In genomic region chr22:27825174-27825573, GRCh38 we compare ENCODE assay signal across 12 cellular contexts. TPM values are rescaled to one million over a fixed set of nuclear protein-coding genes. Genes with fewer than 3 reads are reported as not detected.
DNase-seq lines count a peak whose midpoint lies in the region; ATAC-seq and TF ChIP-seq lines count a peak whose summit lies in the region.
"Had no signal": no experiment of that assay in that cellular context is flagged by ENCODE, and none has a peak within 500 bp of the region (broad histone marks: within the 10 kb centered on the region; RNA-seq: fewer than 3 reads in every experiment).

No MANE protein-coding gene starts in this region.

- H3K4me3 Mint-ChIP-seq in H9 = no peak overlapping the region
- no peak overlapping the region for H3K4me3 Mint-ChIP-seq in activated CD8-positive, alpha-beta T cell treated with anti-CD3 and anti-CD28 coated beads for 36 hours

- H3K4me2 ChIP-seq in H9 (ENCODE audit: insufficient read depth, insufficient read length, low read length) = no peak overlapping the region

- H3K4ac ChIP-seq in H9 (ENCODE audit: low read depth, low read length) = no peak overlapping the region

- no peak for ATAC-seq in activated CD8-positive, alpha-beta T cell treated with anti-CD3 and anti-CD28 coated beads for 36 hours
- ATAC-seq in left lung = no peak
- no peak for ATAC-seq in HG02840 (IDR thresholded peaks at IDR 0.05; ENCODE audit: low FRiP score, unreplicated experiment)
- ATAC-seq in activated CD4-positive, CD25-positive, alpha-beta regulatory T cell treated with anti-CD3 and anti-CD28 coated beads, Interleukin-2, amount 50 U/mL, for 24 hours = no peak
- ATAC-seq: gastrocnemius medialis had no signal

- H3K27me3 Mint-ChIP-seq in H9 (ENCODE audit: low read depth) = no peaks in the 10 kb centered on the region; the same call in none of the 2 replicates
- no peaks in the 10 kb centered on the region for H3K27me3 Mint-ChIP-seq in activated CD8-positive, alpha-beta T cell treated with anti-CD3 and anti-CD28 coated beads for 36 hours

- H3T11ph ChIP-seq in H9 (ENCODE audit: low read length) = no peak overlapping the region

- H2BK12ac ChIP-seq in H9 (ENCODE audit: insufficient read length, low read depth, low read length) = no peak overlapping the region

- H2BK5ac ChIP-seq in H9 (ENCODE audit: insufficient read length, low read length) = no peak overlapping the region

- H4K8ac ChIP-seq in H9 (replicated peaks; ENCODE audit: insufficient read length, low read depth, low read length) = no peak overlapping the region

- no peaks in the 10 kb centered on the region for H3K4me1 ChIP-seq in H9 (ENCODE audit: insufficient read depth, low read length)
- no peaks in the 10 kb centered on the region for H3K4me1 ChIP-seq in left lung
- no peaks in the 10 kb centered on the region for H3K4me1 ChIP-seq in breast epithelium
- H3K4me1 ChIP-seq: gastrocnemius medialis had no signal

- H3K27ac ChIP-seq in H9 (ENCODE audit: insufficient read length, low read depth, low read length) (no peak overlapping the region), left lung (no peak overlapping the region), breast epithelium (no peak overlapping the region)
- H3K27ac ChIP-seq: gastrocnemius medialis, SJCRH30 had no signal

- H3K9me3 ChIP-seq in H9 (ENCODE audit: control insufficient read depth, low read depth, low read length) (no peaks in the 10 kb centered on the region), left lung (no peaks in the 10 kb centered on the region), breast epithelium (no peaks in the 10 kb centered on the region)
- H3K9me3 ChIP-seq: gastrocnemius medialis, SJCRH30 had no signal

- H2AK5ac ChIP-seq in H9 (ENCODE audit: insufficient read length, low read length) = no peak overlapping the region

- no peaks in the 10 kb centered on the region for H3K79me1 ChIP-seq in H9 (ENCODE audit: insufficient read depth, low read depth, low read length, poor library complexity, severe bottlenecking)

- POLR2A ChIA-PET in BJ (lab: Charles Lee) = no interaction called here
- POLR2A ChIA-PET in activated CD8-positive, alpha-beta T cell treated with anti-CD3 and anti-CD28 coated beads for 36 hours (lab: Charles Lee) = no interaction called here

- TF ChIP-seq POLR2A in breast epithelium (IDR thresholded peaks at IDR 0.05) = no peak

- no peak overlapping the region for H3K27ac Mint-ChIP-seq in H9
- no peak overlapping the region for H3K27ac Mint-ChIP-seq in activated CD8-positive, alpha-beta T cell treated with anti-CD3 and anti-CD28 coated beads for 36 hours

- intact Hi-C loops in activated CD8-positive, alpha-beta T cell treated with anti-CD3 and anti-CD28 coated beads for 36 hours (cut with micrococcal nuclease) = no loop called here
- intact Hi-C loops in left lung (cut with DNase I) (no loop called here), breast epithelium (cut with DNase I; ENCODE audit: low total_unique reads) (no loop called here)

- H4K20me1 ChIP-seq in H9 (ENCODE audit: control insufficient read depth, insufficient read depth, insufficient read length) = no peaks in the 10 kb centered on the region

- H3K9me3 Mint-ChIP-seq in H9 = peaks cover 0 to 7% of the 10 kb centered on the region in 2 experiments; a peak in 1 of 5 replicates
- no peaks in the 10 kb centered on the region for H3K9me3 Mint-ChIP-seq in activated CD8-positive, alpha-beta T cell treated with anti-CD3 and anti-CD28 coated beads for 36 hours

- H2BK20ac ChIP-seq in H9 (ENCODE audit: low read depth, low read length, poor library complexity, severe bottlenecking) = no peak overlapping the region

- H2AFZ ChIP-seq in H9 (ENCODE audit: low read length) = no peak overlapping the region

- H2BK15ac ChIP-seq in H9 (ENCODE audit: low read depth, low read length) = no peak overlapping the region

- H3K18ac ChIP-seq in H9 (ENCODE audit: insufficient read length, low read depth, low read length) = no peak overlapping the region

- H2BK120ac ChIP-seq in H9 (ENCODE audit: low read depth, low read length, poor library complexity, severe bottlenecking) = no peak overlapping the region

- TF ChIP-seq CTCF in BJ (IDR thresholded peaks at IDR 0.05; ENCODE audit: insufficient read depth, low read depth, low read length) (peak; percentile 37), H9 (conservative IDR thresholded peaks at IDR 0.05) (peak; percentile 74), left lung (IDR thresholded peaks at IDR 0.05) (peak; percentile 17 to 42), breast epithelium (IDR thresholded peaks at IDR 0.05) (no peak)
- peak; percentile 50 for TF ChIP-seq CTCF in activated CD8-positive, alpha-beta T cell treated with anti-CD3 and anti-CD28 coated beads for 36 hours (IDR thresholded peaks at IDR 0.05)

- no peaks in the 10 kb centered on the region for H3K36me3 ChIP-seq in BJ (ENCODE audit: control insufficient read depth, insufficient read depth, low read length)
- H3K36me3 ChIP-seq in left lung = no peaks in the 10 kb centered on the region
- no peaks in the 10 kb centered on the region for H3K36me3 ChIP-seq in breast epithelium
- H3K36me3 ChIP-seq: gastrocnemius medialis, SJCRH30 had no signal

- H3K23me2 ChIP-seq in H9 (ENCODE audit: insufficient read length, low read depth, low read length, poor library complexity, severe bottlenecking) = no peaks in the 10 kb centered on the region

- no peak overlapping the region for H3K56ac ChIP-seq in H9 (ENCODE audit: insufficient read length, low read depth, low read length)

- peaks cover 3 to 11% of the 10 kb centered on the region in 2 experiments for H3K4me1 Mint-ChIP-seq in H9
- no peaks in the 10 kb centered on the region for H3K4me1 Mint-ChIP-seq in activated CD8-positive, alpha-beta T cell treated with anti-CD3 and anti-CD28 coated beads for 36 hours (ENCODE audit: low read depth)

- H3K79me2 ChIP-seq in H9 (ENCODE audit: insufficient read depth, low read length) = no peaks in the 10 kb centered on the region

- H3K27me3 ChIP-seq in BJ (ENCODE audit: control insufficient read depth, insufficient read depth, low read length) (no peaks in the 10 kb centered on the region), H9 (ENCODE audit: insufficient read depth, low read length) (no peaks in the 10 kb centered on the region), left lung (no peaks in the 10 kb centered on the region), breast epithelium (no peaks in the 10 kb centered on the region)
- H3K27me3 ChIP-seq: gastrocnemius medialis, SJCRH30 had no signal

- no peak overlapping the region for H3K14ac ChIP-seq in H9 (ENCODE audit: insufficient read depth, low read length)

- H3K4me3 ChIP-seq in BJ (ENCODE audit: low read depth, low read length) (no peak overlapping the region), left lung (no peak overlapping the region), breast epithelium (no peak overlapping the region)
- H3K4me3 ChIP-seq: gastrocnemius medialis, SJCRH30 had no signal

- H3K9ac ChIP-seq in H9 (ENCODE audit: extremely low read depth, insufficient read length, low read length) = no peak overlapping the region

- CTCF ChIA-PET in BJ (lab: Yijun Ruan, JAX) = interaction anchor here (1.2 to 2.0 kb wide), 2 partner anchors 22 to 24 kb away, joined by 4 to 7 read pairs; no protein-coding TSS in a partner anchor
- CTCF ChIA-PET in activated CD8-positive, alpha-beta T cell treated with anti-CD3 and anti-CD28 coated beads for 36 hours (lab: Charles Lee) = interaction anchor here (0.8 kb wide), 1 partner anchor 9 kb away, joined by 4 read pairs; no protein-coding TSS in a partner anchor

- no CpG with 5 or more reads among the region's 6 CpGs for WGBS in H9 (ENCODE audit: extremely low coverage, insufficient read length, low lambda C conversion rate)

- H3K23ac ChIP-seq in H9 (ENCODE audit: insufficient read length, low read depth, low read length) = no peak overlapping the region

- H4K5ac ChIP-seq in H9 (ENCODE audit: insufficient read length, low read depth, low read length) = no peak overlapping the region

- no peaks in the 10 kb centered on the region for H3K36me3 Mint-ChIP-seq in H9 (ENCODE audit: insufficient read depth in 1 of 3, low read depth in 3 of 3)
- peaks cover 3% of the 10 kb centered on the region for H3K36me3 Mint-ChIP-seq in activated CD8-positive, alpha-beta T cell treated with anti-CD3 and anti-CD28 coated beads for 36 hours (ENCODE audit: low read depth)

- no peak overlapping the region for H4K91ac ChIP-seq in H9 (ENCODE audit: insufficient read length, low read depth, low read length)

- DNase-seq in BJ (ENCODE audit: low read depth) (no peak), H9 (no peak), left lung (no peak), dedifferentiated amniotic fluid mesenchymal stem cell (ENCODE audit: extremely low spot score) (no peak), breast epithelium (ENCODE audit: low spot score in 2 of 2) (no peak)
- peak; percentile 50 for DNase-seq in activated CD8-positive, alpha-beta T cell treated with anti-CD3 and anti-CD28 coated beads for 36 hours
- DNase-seq: activated effector memory CD4-positive, alpha-beta T cell treated with anti-CD3 and anti-CD28 coated beads, Interleukin-2, amount 50 U/mL, for 16 hours; gastrocnemius medialis; NCI-H1092 treated with DMSO at 0.1 percent for 48 hours had no signal

RNA-seq across cellular contexts. Expression of gene MN1, which starts 23.6 kb away (rescaled TPM):
- polyA plus RNA-seq in BJ (2011; rRNA removed) = 0.53 and 1.3 TPM in 2 replicates
- 0.66 and 2.0 TPM in 2 replicates for polyA minus RNA-seq in BJ (2011; rRNA and poly(A)+ RNA removed)
- total RNA-seq in H9 (2021) (2.7 and 2.8 TPM in 2 replicates), left lung (1 to 10 TPM; 5.1 to 7.4 TPM), breast epithelium (1 to 10 TPM; 2.0 to 4.7 (median 3.2) TPM)
- under 1 TPM; 0.11 to 0.16 TPM for total RNA-seq in activated CD8-positive, alpha-beta T cell treated with anti-CD3 and anti-CD28 coated beads for 36 hours

Comparison
In these comparisons a context has a peak if more than half of its experiments do, and no peak if none do; other contexts are left out.
1. CTCF ChIP-seq: peak in BJ (single experiment), H9 (single experiment), activated CD8-positive, alpha-beta T cell treated with anti-CD3 and anti-CD28 coated beads for 36 hours (single experiment) and left lung (2 of 2); none in breast epithelium (0 of 3).